ENCODE assay signal across 1 cellular context in the genomic region with DNA sequence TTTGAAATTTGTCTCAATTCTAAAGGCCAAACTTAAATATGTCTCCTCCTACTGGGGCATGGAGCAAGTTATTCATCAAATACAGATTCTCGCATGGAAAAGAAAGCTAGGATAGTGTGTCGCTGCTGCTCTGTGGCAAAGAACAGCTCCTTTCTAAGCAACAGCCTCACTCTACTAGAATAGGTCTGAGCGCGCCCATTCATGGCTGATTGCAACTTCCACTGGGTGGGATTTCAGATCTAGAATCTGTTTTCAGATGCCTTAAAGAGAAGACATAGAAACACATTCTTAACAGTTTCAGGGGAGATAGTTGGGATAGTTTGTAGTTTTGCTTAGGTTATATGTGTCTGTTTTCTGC.
TF ChIP-seq lines count a peak whose summit lies in the region.

No MANE protein-coding gene starts in this region.

TF ChIP-seq in endothelial cell of umbilical vein, 7 proteins besides CTCF, POLR2A, EP300 and RAD21:
- TF ChIP-seq MYC (IDR thresholded peaks at IDR 0.05; ENCODE audit: low read depth, low read length) (no peak), POLR2AphosphoS5 (IDR thresholded peaks at IDR 0.05; ENCODE audit: insufficient read depth, low read depth, low read length) (no peak), GATA2 (IDR thresholded peaks at IDR 0.05; ENCODE audit: insufficient read depth, insufficient read length, low read depth, low read length) (no peak), FOS (IDR thresholded peaks at IDR 0.05; ENCODE audit: borderline replicate concordance, insufficient read depth, low read length) (no peak), EZH2 (IDR thresholded peaks at IDR 0.05; ENCODE audit: borderline replicate concordance, low read depth, low read length, severe bottlenecking) (no peak), JUN (IDR thresholded peaks at IDR 0.05; ENCODE audit: borderline replicate concordance, insufficient read depth, insufficient read length, low read depth) (no peak)
- TF ChIP-seq, protein P1, sequence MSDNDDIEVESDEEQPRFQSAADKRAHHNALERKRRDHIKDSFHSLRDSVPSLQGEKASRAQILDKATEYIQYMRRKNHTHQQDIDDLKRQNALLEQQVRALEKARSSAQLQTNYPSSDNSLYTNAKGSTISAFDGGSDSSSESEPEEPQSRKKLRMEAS (IDR thresholded peaks at IDR 0.05; ENCODE audit: insufficient read depth, insufficient read length): no peak
TF ChIP-seq in endothelial cell of umbilical vein: peak in this region for 0.
